In genomic region chr16:68417711-68418301, GRCh38 we compare ENCODE assay signal across 8 cellular contexts. TPM values are rescaled to one million over a fixed set of nuclear protein-coding genes. Genes with fewer than 3 reads are reported as not detected.
A peak's percentile ranks its signal among the peaks of the same experiment; 100 is the strongest.
DNase-seq lines count a peak whose midpoint lies in the region; ATAC-seq and TF ChIP-seq lines count a peak whose summit lies in the region.

No MANE protein-coding gene starts in this region.

- WGBS in smooth muscle cell (ENCODE audit: low lambda C conversion rate): 86% methylated on average over 11 of the region's 11 CpGs

- H3F3A ChIP-seq in smooth muscle cell (ENCODE audit: low read depth): no peaks in the 10 kb centered on the region

- H3K9ac ChIP-seq in smooth muscle cell (ENCODE audit: low read depth): no peak overlapping the region

- POLR2A ChIA-PET in CD8-positive, alpha-beta memory T cell (lab: Charles Lee): interaction anchor here (0.6 to 1.4 kb wide), 11 partner anchors 12 to 430 kb away, joined by 3 to 7 read pairs (median 3); partner anchors contain the start of genes SLC7A6 and SMPD3

- CTCF ChIA-PET in CD8-positive, alpha-beta memory T cell (lab: Charles Lee): interaction anchor here (1.0 to 4.9 kb wide), 10 partner anchors 12 to 110 kb away, joined by 3 to 24 read pairs (median 4); no protein-coding TSS in a partner anchor

- peaks cover 0 to 2% of the 10 kb centered on the region in 2 donors for H3K27me3 Mint-ChIP-seq in CD8-positive, alpha-beta memory T cell

- no peak for TF ChIP-seq CTCF in smooth muscle cell (IDR thresholded peaks at IDR 0.05; ENCODE audit: borderline replicate concordance, insufficient read depth, poor library complexity, severe bottlenecking)

- DNase-seq in CD8-positive, alpha-beta memory T cell: peak; percentile 49 to 88 (median 79)
- DNase-seq in LoVo (ENCODE audit: low spot score) (peak; percentile 77), cerebellar cortex (ENCODE audit: low spot score) (peak; percentile 28), smooth muscle cell (lab: John Stamatoyannopoulos, UW; ENCODE audit: unreplicated experiment) (no peak), GOT3 (lab: John Stamatoyannopoulos, UW) (no peak)
- peak in 3 of 4 experiments; percentile 27 to 54 (median 40) for DNase-seq in activated CD4-positive, CD25-positive, alpha-beta regulatory T cell (lab: John Stamatoyannopoulos, UW)
- DNase-seq in stimulated activated CD4-positive, alpha-beta T cell treated with anti-CD3 and anti-CD28 coated beads, Interleukin-2, amount 100 ng/mL, for 24 hours: peak; percentile 64 to 70

- H2AFZ ChIP-seq in smooth muscle cell (ENCODE audit: low read depth): no peak overlapping the region

- H3K4me1 ChIP-seq in CD8-positive, alpha-beta memory T cell (ENCODE audit: insufficient read depth, low read length): peaks cover 69% of the 10 kb centered on the region
- H3K4me1 ChIP-seq in smooth muscle cell (ENCODE audit: low read depth): no peaks in the 10 kb centered on the region

- no peak overlapping the region for H3K4me2 ChIP-seq in smooth muscle cell

- peaks cover 0 to 2% (median 0%) of the 10 kb centered on the region in 3 donors for H3K36me3 Mint-ChIP-seq in CD8-positive, alpha-beta memory T cell

- peak; percentile 72 for ATAC-seq in GM21381 (IDR thresholded peaks at IDR 0.05; ENCODE audit: unreplicated experiment)

- H3K27ac Mint-ChIP-seq in CD8-positive, alpha-beta memory T cell: peak overlapping the region; percentile 89 to 98 (median 95)

- H3K9me3 ChIP-seq in CD8-positive, alpha-beta memory T cell (ENCODE audit: low read length): no peaks in the 10 kb centered on the region
- no peaks in the 10 kb centered on the region for H3K9me3 ChIP-seq in smooth muscle cell (replicated peaks; ENCODE audit: low read depth)

- H3K36me3 ChIP-seq in CD8-positive, alpha-beta memory T cell (ENCODE audit: insufficient read depth, low read length): no peaks in the 10 kb centered on the region
- H3K36me3 ChIP-seq in smooth muscle cell (ENCODE audit: low read depth): no peaks in the 10 kb centered on the region

- peak overlapping the region; percentile 46 to 91 (median 86) for H3K4me3 Mint-ChIP-seq in CD8-positive, alpha-beta memory T cell

- no peaks in the 10 kb centered on the region for H3K9me3 Mint-ChIP-seq in CD8-positive, alpha-beta memory T cell

- peaks cover 47 to 67% (median 49%) of the 10 kb centered on the region in 3 donors for H3K4me1 Mint-ChIP-seq in CD8-positive, alpha-beta memory T cell

- H3K27ac ChIP-seq in CD8-positive, alpha-beta memory T cell (ENCODE audit: low read depth, low read length): peak overlapping the region; percentile 20
- no peak overlapping the region for H3K27ac ChIP-seq in smooth muscle cell (ENCODE audit: low read depth)

- no peaks in the 10 kb centered on the region for H4K20me1 ChIP-seq in smooth muscle cell (ENCODE audit: low read depth)

- H3K27me3 ChIP-seq in CD8-positive, alpha-beta memory T cell (ENCODE audit: insufficient read depth, low read length, poor library complexity, severe bottlenecking): no peaks in the 10 kb centered on the region
- no peaks in the 10 kb centered on the region for H3K27me3 ChIP-seq in smooth muscle cell (ENCODE audit: low read depth)

- H3K79me2 ChIP-seq in smooth muscle cell (ENCODE audit: low read depth): no peaks in the 10 kb centered on the region

- peak overlapping the region; percentile 21 for H3K4me3 ChIP-seq in CD8-positive, alpha-beta memory T cell (ENCODE audit: low read length)
- no peak overlapping the region for H3K4me3 ChIP-seq in smooth muscle cell

RNA-seq across cellular contexts. Expression of gene SMPD3, which starts 30.5 kb away (rescaled TPM):
- total RNA-seq in CD8-positive, alpha-beta memory T cell: under 1 TPM; 0.15 to 0.22 TPM
- polyA plus RNA-seq in CD8-positive, alpha-beta memory T cell: 1.6 TPM
- 0.13 and 0.63 TPM in 2 replicates for total RNA-seq in smooth muscle cell
- 0.73 and 3.1 TPM in 2 replicates for polyA plus RNA-seq in smooth muscle cell

Comparison
In these comparisons a context has a peak if more than half of its experiments do, and no peak if none do; other contexts are left out.
1. DNase-seq: peak in CD8-positive, alpha-beta memory T cell (5 of 5), LoVo (single experiment), activated CD4-positive, CD25-positive, alpha-beta regulatory T cell (3 of 4), cerebellar cortex (single experiment) and stimulated activated CD4-positive, alpha-beta T cell treated with anti-CD3 and anti-CD28 coated beads, Interleukin-2, amount 100 ng/mL, for 24 hours (2 of 2); none in smooth muscle cell (single experiment) and GOT3 (single experiment).